8 cellular contexts compared by ENCODE assay signal in the genomic region with DNA sequence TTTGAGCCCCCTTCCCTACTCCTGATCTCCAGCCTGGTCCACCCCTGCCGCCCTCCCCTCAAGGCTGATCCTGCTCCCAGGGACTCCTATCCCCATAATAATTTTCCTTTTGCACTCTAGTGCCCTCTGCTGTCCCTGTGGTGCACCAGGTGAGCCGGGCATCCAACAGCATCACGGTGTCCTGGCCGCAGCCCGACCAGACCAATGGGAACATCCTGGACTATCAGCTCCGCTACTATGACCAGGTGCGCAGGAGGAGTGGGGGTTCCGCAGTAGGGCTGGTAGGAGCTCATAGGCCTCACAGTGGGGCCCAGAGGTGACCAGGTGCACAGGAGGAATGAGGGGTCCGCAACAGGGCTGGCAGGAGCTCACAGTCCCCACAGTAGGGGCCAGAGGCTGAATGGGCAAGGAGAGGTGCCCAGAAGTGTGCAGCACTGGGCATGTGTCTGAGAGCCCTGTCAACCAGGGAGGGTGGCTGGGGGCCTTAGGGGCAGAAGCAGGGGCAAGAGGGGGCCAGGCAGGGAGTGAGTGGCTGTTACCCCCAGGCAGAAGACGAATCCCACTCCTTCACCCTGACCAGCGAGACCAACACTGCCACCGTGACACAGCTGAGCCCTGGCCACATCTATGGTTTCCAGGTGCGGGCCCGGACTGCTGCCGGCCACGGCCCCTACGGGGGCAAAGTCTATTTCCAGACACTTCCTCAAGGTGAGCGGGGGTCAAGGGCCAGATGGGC. TPM values are rescaled to one million over a fixed set of nuclear protein-coding genes. Genes with fewer than 3 reads are reported as not detected.
DNase-seq lines count a peak whose midpoint lies in the region; ATAC-seq and TF ChIP-seq lines count a peak whose summit lies in the region.

No MANE protein-coding gene starts in this region.

- H3K27ac ChIP-seq in CD8-positive, alpha-beta T cell (ENCODE audit: low read depth, low read length) = no peak overlapping the region

- H3K4me3 ChIP-seq in CD8-positive, alpha-beta T cell (ENCODE audit: low read depth, low read length) = no peak overlapping the region

- intact Hi-C loops in CD8-positive, alpha-beta T cell (cut with DNase I, micrococcal nuclease) = no loop called here

- H3K4me1 ChIP-seq in CD8-positive, alpha-beta T cell (ENCODE audit: insufficient read depth, low read length) = no peaks in the 10 kb centered on the region

- H3K36me3 ChIP-seq in CD8-positive, alpha-beta T cell (ENCODE audit: insufficient read depth, low read length) = no peaks in the 10 kb centered on the region

- H3K4me3 Mint-ChIP-seq in chondrocyte (ENCODE audit: unreplicated experiment) = no peak overlapping the region
- H3K4me3 Mint-ChIP-seq in CD8-positive, alpha-beta T cell = no peak overlapping the region

- H3K27me3 ChIP-seq in CD8-positive, alpha-beta T cell (ENCODE audit: insufficient read depth, low read length) = no peaks in the 10 kb centered on the region

- DNase-seq in SHP77 (lab: John Stamatoyannopoulos, UW) = peak; percentile 9 to 26
- DNase-seq in SHP77 treated with DMSO at 0.1 percent for 48 hours (lab: John Stamatoyannopoulos, UW) = no peak
- peak; percentile 9 to 71 for DNase-seq in NCI-H526 (lab: John Stamatoyannopoulos, UW)
- no peak for DNase-seq in chondrocyte (ENCODE audit: low spot score)
- peak; percentile 35 for DNase-seq in mucosa of gallbladder (ENCODE audit: low spot score)
- DNase-seq in NCI-H446 treated with DMSO at 0.1 percent for 48 hours (lab: John Stamatoyannopoulos, UW) = no peak
- no peak for DNase-seq in germinal center (ENCODE audit: low spot score)
- no peak for DNase-seq in CD8-positive, alpha-beta T cell

- no peak overlapping the region for H3K27ac Mint-ChIP-seq in chondrocyte (ENCODE audit: unreplicated experiment)
- no peak overlapping the region for H3K27ac Mint-ChIP-seq in CD8-positive, alpha-beta T cell

- POLR2A ChIA-PET in CD8-positive, alpha-beta T cell (lab: Charles Lee) = no interaction called here

- peaks cover 26% of the 10 kb centered on the region for H3K27me3 Mint-ChIP-seq in chondrocyte (ENCODE audit: low read depth)
- H3K27me3 Mint-ChIP-seq in CD8-positive, alpha-beta T cell (ENCODE audit: low read depth) = no peaks in the 10 kb centered on the region

- H3K9me3 ChIP-seq in CD8-positive, alpha-beta T cell (ENCODE audit: low read length) = no peaks in the 10 kb centered on the region

- no peak for ATAC-seq in CD8-positive, alpha-beta T cell

- no peaks in the 10 kb centered on the region for H3K9me3 Mint-ChIP-seq in chondrocyte (ENCODE audit: low read depth)
- H3K9me3 Mint-ChIP-seq in CD8-positive, alpha-beta T cell = no peaks in the 10 kb centered on the region

- peak; percentile 67 for TF ChIP-seq CTCF in chondrocyte (IDR thresholded peaks at IDR 0.05)
- TF ChIP-seq CTCF in CD8-positive, alpha-beta T cell (IDR thresholded peaks at IDR 0.05) = no peak

- CTCF ChIA-PET in CD8-positive, alpha-beta T cell (lab: Charles Lee) = interaction anchor here (0.6 to 3.5 kb wide), 13 partner anchors 9 to 547 kb away, joined by 3 to 28 read pairs (median 4); a partner anchor contains a TSS

- no peaks in the 10 kb centered on the region for H3K4me1 Mint-ChIP-seq in chondrocyte (ENCODE audit: low read depth)
- no peaks in the 10 kb centered on the region for H3K4me1 Mint-ChIP-seq in CD8-positive, alpha-beta T cell (ENCODE audit: low read depth)

- no peaks in the 10 kb centered on the region for H3K36me3 Mint-ChIP-seq in chondrocyte (ENCODE audit: low read depth)
- H3K36me3 Mint-ChIP-seq in CD8-positive, alpha-beta T cell = peaks cover 26% of the 10 kb centered on the region

RNA-seq across cellular contexts. Expression of a gene that starts 11.7 kb away (rescaled TPM):
- total RNA-seq in chondrocyte (0.22 to 2.1 TPM (median 0.31 TPM) in 3 replicates), mucosa of gallbladder (16.7 TPM)
- total RNA-seq in CD8-positive, alpha-beta T cell = 10 to 100 TPM; 13.8 to 15.3 TPM

RNA-seq across cellular contexts. Expression of a gene that starts 19.0 kb away (rescaled TPM):
- 1.1 TPM in 1 of 3 replicates, not detected in the others for total RNA-seq in chondrocyte
- total RNA-seq in mucosa of gallbladder = 47.3 TPM
- not detected for total RNA-seq in CD8-positive, alpha-beta T cell

Comparison
In these comparisons a context has a peak if more than half of its experiments do, and no peak if none do; other contexts are left out.
1. DNase-seq: peak in SHP77 (2 of 2), NCI-H526 (2 of 2) and mucosa of gallbladder (single experiment); none in SHP77 treated with DMSO at 0.1 percent for 48 hours (single experiment), chondrocyte (single experiment), NCI-H446 treated with DMSO at 0.1 percent for 48 hours (single experiment), germinal center (single experiment) and CD8-positive, alpha-beta T cell (0 of 7).
2. RNA of a gene that starts 19.0 kb away (total RNA-seq): 47.3 TPM in mucosa of gallbladder (single experiment); 1.1 TPM in chondrocyte and not detected in CD8-positive, alpha-beta T cell; every median in the first group is over 10 times any median in the second.